8 cellular contexts compared by ENCODE assay signal in genomic region chr1:77589231-77589630, GRCh38.
"Had no signal": no experiment of that assay in that cellular context is flagged by ENCODE, and none has a peak within 500 bp of the region (broad histone marks: within the 10 kb centered on the region; RNA-seq: fewer than 3 reads in every experiment).

No MANE protein-coding gene starts in this region.

- DNase-seq: GDM1, GF-D8 had no signal

- FAIRE-seq: G401.6, GM12878, GM12891, GM12892, GM18507, GM19239 had no signal

- H3K4me3 ChIP-seq: GM12878 had no signal

- ATAC-seq: GM12878 had no signal
